10 cellular contexts compared by ENCODE assay signal in the genomic region with DNA sequence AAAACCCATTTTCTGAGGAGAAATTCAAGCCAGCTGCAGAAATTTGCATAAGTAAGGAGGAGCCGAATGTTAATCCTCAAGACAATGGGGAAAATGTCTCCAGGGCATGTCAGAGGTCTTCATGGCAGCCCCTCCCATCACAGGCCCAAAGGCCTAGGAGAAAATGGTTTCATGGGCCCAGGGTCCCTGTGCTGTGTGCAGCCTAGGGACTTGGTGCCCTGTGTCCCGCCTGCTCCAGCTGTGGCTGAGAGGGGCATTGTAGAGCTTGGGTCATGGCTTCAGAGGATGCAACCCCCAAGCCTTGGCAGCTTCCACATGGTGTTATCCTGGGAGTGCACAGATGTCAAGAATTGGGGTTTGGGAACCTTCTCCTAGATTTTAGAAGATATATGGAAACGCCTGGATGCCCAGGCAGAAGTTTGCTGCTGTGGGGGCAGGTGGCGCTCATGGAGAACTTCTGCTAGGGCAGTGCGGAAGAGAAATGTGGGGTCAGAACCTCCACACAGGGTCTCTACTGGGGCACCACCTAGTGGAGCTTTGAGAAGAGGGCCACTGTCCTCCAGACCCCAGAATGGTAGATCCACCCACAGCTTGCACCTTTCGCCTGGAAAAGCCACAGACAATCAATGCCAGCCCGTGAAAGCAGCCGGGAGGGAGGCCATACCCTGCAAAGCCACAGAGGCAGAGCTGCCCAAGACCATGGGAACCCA. TPM values are rescaled to one million over a fixed set of nuclear protein-coding genes. Genes with fewer than 3 reads are reported as not detected.
DNase-seq lines count a peak whose midpoint lies in the region; ATAC-seq, FAIRE-seq and TF ChIP-seq lines count a peak whose summit lies in the region.
"Not testable (repeated sequence)": the region's sequence is repeated elsewhere in the genome, so short reads cannot be mapped to it uniquely, and the experiment has no call there.
"Had no signal": no experiment of that assay in that cellular context is flagged by ENCODE, and none has a peak within 500 bp of the region (broad histone marks: within the 10 kb centered on the region; RNA-seq: fewer than 3 reads in every experiment).

No MANE protein-coding gene starts in this region.

- H3K9me3 ChIP-seq in BE2C; HUES48 (ENCODE audit: control insufficient read depth, insufficient read depth, low read length); Loucy (ENCODE audit: insufficient read depth, low read depth, low read length); WERI-Rb-1 (ENCODE audit: severe bottlenecking); H1 (ENCODE audit: insufficient read depth in 2 of 2, low read depth in 1 of 2, low read length in 1 of 2): not testable (repeated sequence)

- not testable (repeated sequence) for H3K9me2 ChIP-seq in GM23338 (ENCODE audit: insufficient read depth); Loucy (replicated peaks; ENCODE audit: low read depth, low read length)

- 0 out of 2 replicates have a peak overlapping the region, but pooled peaks have one; percentile 89 for H2BK20ac ChIP-seq in H1 (ENCODE audit: low read length)

- 77% methylated on average over 8 of the region's 8 CpGs; no CpG with 5 or more reads in 1 of the 2 experiments for WGBS in H1 (ENCODE audit: extremely low coverage in 1 of 2, insufficient coverage in 1 of 2, insufficient read length in 1 of 2, insufficient replicate concordance in 2 of 2, low coverage in 1 of 2, low lambda C conversion rate in 2 of 2, missing lambda C conversion rate in 1 of 2), 2 experiments

- not testable (repeated sequence) for H3K27me3 Mint-ChIP-seq in GM23338 (ENCODE audit: insufficient read depth, low read depth, poor library complexity)

- not testable (repeated sequence) for TF ChIP-seq EP300 in H1 (IDR thresholded peaks at IDR 0.05; ENCODE audit: borderline replicate concordance in 1 of 2, low read depth in 2 of 2, low read length in 2 of 2)

- not testable (repeated sequence) for TF ChIP-seq POLR2A in H1 (IDR thresholded peaks at IDR 0.05; ENCODE audit: control extremely low read depth in 1 of 2, low read depth in 2 of 2, low read length in 2 of 2)

- not testable (repeated sequence) for H3K27me3 ChIP-seq in BE2C; GM23338 (ENCODE audit: insufficient read depth); HUES48 (ENCODE audit: control insufficient read depth, insufficient read depth, low read length); Loucy (ENCODE audit: insufficient read depth, low read length, poor library complexity, severe bottlenecking); WERI-Rb-1 (ENCODE audit: insufficient read depth, low read depth, severe bottlenecking); H1 (replicated peaks in 1 of 4; ENCODE audit: control insufficient read depth in 3 of 4, extremely low read depth in 1 of 4, insufficient read depth in 3 of 4, low read length in 3 of 4)

- not testable (repeated sequence) for H2BK12ac ChIP-seq in H1 (ENCODE audit: low read depth, low read length)

- peak overlapping the region; percentile 88 for H2AFZ ChIP-seq in GM23338
- H2AFZ ChIP-seq in Loucy (ENCODE audit: low read length); H1 (ENCODE audit: low read length): not testable (repeated sequence)

- not testable (repeated sequence) for H3K4me1 ChIP-seq in BE2C; GM23338 (ENCODE audit: insufficient read depth); HUES48 (ENCODE audit: control insufficient read depth, insufficient read depth, low read length); Loucy (ENCODE audit: insufficient read depth, low read length, poor library complexity, severe bottlenecking); H1 (replicated peaks in 1 of 4; ENCODE audit: control insufficient read depth in 3 of 4, insufficient read depth in 4 of 4, low read length in 3 of 4)

- H3K9me3 Mint-ChIP-seq in GM23338, result not testable (repeated sequence)

- not testable (repeated sequence) for H3K36me3 ChIP-seq in BE2C; GM23338 (ENCODE audit: insufficient read depth); HUES48 (ENCODE audit: control insufficient read depth, insufficient read depth, low read length); Loucy (ENCODE audit: insufficient read depth, low read length); WERI-Rb-1; H1 (ENCODE audit: control insufficient read depth in 2 of 4, insufficient read depth in 4 of 4, low read length in 3 of 4)

- H3K27ac ChIP-seq in GM23338 (ENCODE audit: low read depth); WERI-Rb-1; H1 (ENCODE audit: low read depth, low read length): not testable (repeated sequence)
- H3K27ac ChIP-seq in HUES48 (ENCODE audit: low read depth, low read length), result peak overlapping the region; percentile 65

- H3K23me2 ChIP-seq in H1 (ENCODE audit: low read depth, low read length), result not testable (repeated sequence)

- not testable (repeated sequence) for H2BK15ac ChIP-seq in H1 (ENCODE audit: low read length)

- CTCF ChIA-PET in H1 (lab: Charles Lee; ENCODE audit: partially characterized antibody), result interaction anchor here (0.8 to 10.2 kb wide), 18 partner anchors 8 to 130 kb away, joined by 3 to 156 read pairs (median 5); partner anchors contain the start of genes CLEC2L and KLRG2

- POLR2A ChIA-PET in H1 (lab: Charles Lee; ENCODE audit: partially characterized antibody), result interaction anchor here (0.8 kb wide), 1 partner anchor 68 kb away, joined by 3 read pairs; no protein-coding TSS in a partner anchor

- H3K4me3 ChIP-seq in BE2C (ENCODE audit: low read depth, low read length); GM23338; HUES48 (ENCODE audit: low read depth, low read length); Loucy (ENCODE audit: low read length, poor library complexity, severe bottlenecking); WERI-Rb-1 (ENCODE audit: low read depth, low read length); H1 (ENCODE audit: extremely low read depth in 1 of 4, insufficient read depth in 2 of 4, low read depth in 3 of 4, low read length in 4 of 4): not testable (repeated sequence)

- H2BK120ac ChIP-seq in H1 (replicated peaks; ENCODE audit: low read depth, low read length), result not testable (repeated sequence)

- not testable (repeated sequence) for H4K5ac ChIP-seq in H1 (ENCODE audit: insufficient read length, low read depth, low read length)

- peak; percentile 55 to 63 for TF ChIP-seq RAD21 in H1 (IDR thresholded peaks at IDR 0.05 in 1 of 2, conservative IDR thresholded peaks at IDR 0.05 in 1 of 2; ENCODE audit: low read depth in 2 of 2, low read length in 2 of 2)

- peak overlapping the region; percentile 83; the same call in 1 of the 2 replicates for H3K18ac ChIP-seq in H1 (ENCODE audit: extremely low read depth, low read length)

- DNase-seq in BE2C, result not testable (repeated sequence)
- DNase-seq in GM23338 (ENCODE audit: low spot score), result peak; percentile 55
- DNase-seq in WERI-Rb-1, result peak; percentile 55
- DNase-seq in H1 (ENCODE audit: low read depth in 1 of 2, low spot score in 2 of 2), result peak in 1 of 2 experiments; percentile 54
- peak; percentile 29 for DNase-seq in islet precursor cell

- not testable (repeated sequence) for H3K4ac ChIP-seq in H1 (replicated peaks; ENCODE audit: insufficient read length, low read depth, low read length)

- not testable (repeated sequence) for H3K79me1 ChIP-seq in H1 (ENCODE audit: low read depth, low read length)

- FAIRE-seq in H1 (lab: Jason Lieb, UNC), result not testable (repeated sequence)

- H3K56ac ChIP-seq in H1 (replicated peaks; ENCODE audit: insufficient read length, low read depth, low read length), result not testable (repeated sequence)

- H4K8ac ChIP-seq in H1 (ENCODE audit: extremely low read depth, insufficient read depth, low read length), result not testable (repeated sequence)

- H3K4me3 Mint-ChIP-seq in GM23338, result not testable (repeated sequence)

- H3K4me2 ChIP-seq in GM23338, result peak overlapping the region; percentile 27; the same call in 1 of the 2 replicates
- not testable (repeated sequence) for H3K4me2 ChIP-seq in Loucy (ENCODE audit: low read depth, low read length, poor library complexity, severe bottlenecking)
- H3K4me2 ChIP-seq in H1 (ENCODE audit: insufficient read depth in 1 of 2, low read depth in 2 of 2, low read length in 2 of 2), result 0 out of 4 replicates have a peak overlapping the region, but pooled peaks have one; percentile 22 to 42

- H3K36me3 Mint-ChIP-seq in GM23338 (ENCODE audit: low read depth), result not testable (repeated sequence)

- 0 out of 2 replicates have a peak, but pooled peaks have one; percentile 10 for TF ChIP-seq CTCF in BE2C (IDR thresholded peaks at IDR 0.05; ENCODE audit: low read depth, low read length)
- peak; percentile 54 to 73 for TF ChIP-seq CTCF in GM23338 (conservative IDR thresholded peaks at IDR 0.05; ENCODE audit: low read depth in 2 of 2)
- peak; percentile 54 for TF ChIP-seq CTCF in Loucy (conservative IDR thresholded peaks at IDR 0.05; ENCODE audit: low read length)
- TF ChIP-seq CTCF in WERI-Rb-1 (IDR thresholded peaks at IDR 0.05; ENCODE audit: low read depth, low read length), result peak; percentile 56
- peak; percentile 28 to 75 (median 61) for TF ChIP-seq CTCF in H1 (IDR thresholded peaks at IDR 0.05; ENCODE audit: control extremely low read depth in 1 of 3, insufficient read depth in 1 of 3, low read depth in 1 of 3, low read length in 3 of 3)

- not testable (repeated sequence) for H4K20me1 ChIP-seq in GM23338 (replicated peaks; ENCODE audit: insufficient read depth); Loucy (ENCODE audit: insufficient read depth, low read length, poor library complexity, severe bottlenecking); H1 (replicated peaks in 1 of 2; ENCODE audit: control insufficient read depth in 1 of 2, insufficient read depth in 2 of 2, low read length in 2 of 2)

- not testable (repeated sequence) for H2BK5ac ChIP-seq in H1 (ENCODE audit: low read depth, low read length)

- H3K14ac ChIP-seq in H1 (ENCODE audit: insufficient read length), result not testable (repeated sequence)

- not testable (repeated sequence) for H3K27ac Mint-ChIP-seq in GM23338

- not testable (repeated sequence) for H3K79me2 ChIP-seq in GM23338 (replicated peaks; ENCODE audit: insufficient read depth); Loucy (ENCODE audit: insufficient read depth, low read length); H1 (ENCODE audit: control insufficient read depth in 1 of 2, insufficient read depth in 2 of 2, low read length in 2 of 2)

- not testable (repeated sequence) for H3K23ac ChIP-seq in H1 (ENCODE audit: insufficient read length)

- peaks cover 13% of the 10 kb centered on the region for H3K4me1 Mint-ChIP-seq in GM23338

- not testable (repeated sequence) for H3F3A ChIP-seq in GM23338 (replicated peaks; ENCODE audit: low read depth); Loucy (ENCODE audit: low read depth)

- not testable (repeated sequence) for H4K91ac ChIP-seq in H1 (replicated peaks; ENCODE audit: insufficient read length, low read length)

- H2AK5ac ChIP-seq in H1 (ENCODE audit: low read depth, low read length), result not testable (repeated sequence)

- peak; percentile 78 for ATAC-seq in GM23338

- not testable (repeated sequence) for H3K9ac ChIP-seq in HUES48 (ENCODE audit: low read depth, low read length); Loucy (ENCODE audit: low read depth, low read length, poor library complexity, severe bottlenecking); H1 (replicated peaks in 1 of 4; ENCODE audit: extremely low read depth in 1 of 4, low read depth in 3 of 4, low read length in 3 of 4)

RNA-seq across cellular contexts. Expression of gene CLEC2L, which starts 30.7 kb away (rescaled TPM):
- polyA plus RNA-seq in BE2C (2012; ENCODE audit: insufficient read depth, insufficient read length, low read depth), result not detected
- total RNA-seq in GM23338 (2014; rRNA removed; shearing (Covaris generic)), result not detected in 2 replicates
- polyA plus RNA-seq in GM23338 (2016; fragmentation: Nextera tagmentation; extraction: Ambion mirVana) (0.21 TPM in 1 of 2 replicates, not detected in the other), H1 (2011; rRNA removed) (1.5 and 1.9 TPM in 2 replicates)
- total RNA-seq in H1 (2021; fragmentation: NEBNext Ultra II Directional; extraction: Animal tissue kit (Norgen Biotek cat#: 25700)), result 0.20 TPM in 1 of 2 replicates, not detected in the other
- polyA plus RNA-seq in H1 (2011; cell fraction: cytosol; rRNA removed), result 1.0 TPM
- 1.7 TPM for polyA plus RNA-seq in H1 (2011; cell fraction: nucleus; rRNA removed)
- polyA plus RNA-seq in H1 (2012, experiment 1 of 2), result 0.50 to 0.68 TPM (median 0.50 TPM) in 3 of 4 replicates, not detected in the other
- 0.38 TPM for polyA plus RNA-seq in H1 (2012, experiment 2 of 2)
- polyA plus RNA-seq in H1 (2013, experiment 1 of 2), result 0.30 TPM
- 0.18 TPM for polyA plus RNA-seq in H1 (2013, experiment 2 of 2)
- polyA minus RNA-seq in H1 (2011; rRNA and poly(A)+ RNA removed), result 0.37 and 0.38 TPM in 2 replicates
- not detected for polyA minus RNA-seq in H1 (2011; cell fraction: cytosol; rRNA and poly(A)+ RNA removed)
- 0.30 TPM for polyA minus RNA-seq in H1 (2011; cell fraction: nucleus; rRNA and poly(A)+ RNA removed)
- total RNA-seq: CD4-positive, alpha-beta memory T cell; IMR-90 had no signal
- polyA plus RNA-seq: CD14-positive monocyte; CD4-positive, alpha-beta memory T cell; IMR-90 had no signal

Comparison
In these comparisons a context has a peak if more than half of its experiments do, and no peak if none do; other contexts are left out.
1. CTCF ChIP-seq: peak in every context shown above with its lines; median percentile 64 in GM23338; 61 in H1; 56 in WERI-Rb-1; 54 in Loucy; 10 in BE2C.